ENCODE assay signal across 8 cellular contexts in genomic region chrX:23782863-23783568, GRCh38. TPM values are rescaled to one million over a fixed set of nuclear protein-coding genes. Genes with fewer than 3 reads are reported as not detected.
A peak's percentile ranks its signal among the peaks of the same experiment; 100 is the strongest.
DNase-seq lines count a peak whose midpoint lies in the region; ATAC-seq, FAIRE-seq and TF ChIP-seq lines count a peak whose summit lies in the region.

Gene SAT1 (plus strand): TSS chrX:23783173. CDS start chrX:23783352, 179 bp downstream.

- H3K27ac ChIP-seq in SU-DHL-6 (ENCODE audit: low read depth, low read length) = peak within 1 kb of the TSS; percentile 86
- H3K27ac ChIP-seq in pancreas = peak within 1 kb of the TSS; percentile 73 to 93 (median 84)
- peak within 1 kb of the TSS; percentile 94 to 95 for H3K27ac ChIP-seq in tibial artery

- H3K9ac ChIP-seq in SU-DHL-6 (ENCODE audit: low read length) = peak within 1 kb of the TSS; percentile 66

- H2AFZ ChIP-seq in SU-DHL-6 (ENCODE audit: low read depth, low read length, severe bottlenecking) = peak within 1 kb of the TSS; percentile 83

- TF ChIP-seq CTCF in GM12873 (IDR thresholded peaks at IDR 0.05; ENCODE audit: insufficient read depth, low read depth, low read length, missing control alignments) (peak; percentile 71), SU-DHL-6 (IDR thresholded peaks at IDR 0.05; ENCODE audit: insufficient read depth, low read length, poor library complexity, severe bottlenecking) (peak; percentile 61), pancreas (IDR thresholded peaks at IDR 0.05) (peak; percentile 53 to 67 (median 65)), tibial artery (IDR thresholded peaks at IDR 0.05) (peak; percentile 65 to 76)

- FAIRE-seq in pancreas (lab: Jason Lieb, UNC) = peak; percentile 43

- peaks cover 18% of the 10 kb centered on the region for H3K36me3 Mint-ChIP-seq in activated naive CD8-positive, alpha-beta T cell treated with anti-CD3 and anti-CD28 coated beads, Interleukin-2, amount 10 ng/mL, durations not matched to agents 7 days and 5 days

- peaks cover 11% of the 10 kb centered on the region for H3K36me3 ChIP-seq in SU-DHL-6 (ENCODE audit: low read length)
- H3K36me3 ChIP-seq in pancreas = no peaks in the 10 kb centered on the region
- H3K36me3 ChIP-seq in tibial artery = peaks cover 0 to 9% (median 9%) of the 10 kb centered on the region in 3 donors

- no peaks in the 10 kb centered on the region for H3K27me3 ChIP-seq in SU-DHL-6 (ENCODE audit: low read length)
- H3K27me3 ChIP-seq in pancreas = peaks cover 0 to 10% (median 0%) of the 10 kb centered on the region in 4 donors
- H3K27me3 ChIP-seq in tibial artery = no peaks in the 10 kb centered on the region

- POLR2A ChIA-PET in activated naive CD8-positive, alpha-beta T cell treated with anti-CD3 and anti-CD28 coated beads, Interleukin-2, amount 10 ng/mL, durations not matched to agents 7 days and 5 days (lab: Charles Lee) = interaction anchor here (0.5 to 4.7 kb wide), 18 partner anchors 10 to 271 kb away, joined by 3 to 59 read pairs (median 8); partner anchors contain the start of genes ACOT9, APOO, CXorf58 and KLHL15

- intact Hi-C loops in head of caudate nucleus (cut with DNase I) (loop anchor here (1.0 kb wide), 1 partner anchor 119 kb away; no protein-coding TSS in a partner anchor), pancreas (cut with DNase I) (loop anchor here in 1 of 3 donors (5.0 kb wide), 1 partner anchor 119 kb away; no protein-coding TSS in a partner anchor), tibial artery (cut with DNase I; ENCODE audit: low total_unique reads) (loop anchor here (2.0 kb wide), 1 partner anchor 118 kb away; no protein-coding TSS in a partner anchor)

- DNase-seq in NCI-H128 (lab: John Stamatoyannopoulos, UW; ENCODE audit: unreplicated experiment) (peak; percentile 91), head of caudate nucleus (peak; percentile 91 to 98 (median 95)), pancreas (peak; percentile 93 to 97 (median 95)), tibial artery (peak; percentile 94 to 97)
- peak; percentile 92 for DNase-seq in activated naive CD8-positive, alpha-beta T cell treated with anti-CD3 and anti-CD28 coated beads, Interleukin-2, amount 10 ng/mL, durations not matched to agents 7 days and 5 days

- no peaks in the 10 kb centered on the region for H4K20me1 ChIP-seq in SU-DHL-6 (ENCODE audit: low read depth, low read length)

- H3K4me3 ChIP-seq in SU-DHL-6 (ENCODE audit: insufficient read depth, low read length, poor library complexity, severe bottlenecking) (peak within 1 kb of the TSS; percentile 84), pancreas (peak within 1 kb of the TSS; percentile 30 to 67 (median 46)), tibial artery (peak within 1 kb of the TSS; percentile 72 to 80)

- WGBS in pancreas, 2 donors = 0 to 25% methylated on average over 54 to 55 of the region's 55 CpGs

- H3K9me3 ChIP-seq in SU-DHL-6 (ENCODE audit: insufficient read depth, low read length) = no peaks in the 10 kb centered on the region
- H3K9me3 ChIP-seq in pancreas = no peaks in the 10 kb centered on the region
- H3K9me3 ChIP-seq in tibial artery = no peaks in the 10 kb centered on the region

- H3K4me1 ChIP-seq in pancreas (no peaks in the 10 kb centered on the region), tibial artery (peaks cover 0 to 3% (median 0%) of the 10 kb centered on the region in 4 donors)

- no peaks in the 10 kb centered on the region for H3K27me3 Mint-ChIP-seq in activated naive CD8-positive, alpha-beta T cell treated with anti-CD3 and anti-CD28 coated beads, Interleukin-2, amount 10 ng/mL, durations not matched to agents 7 days and 5 days

- H3F3A ChIP-seq in SU-DHL-6 (ENCODE audit: insufficient read depth) = peaks cover 20% of the 10 kb centered on the region; the same call in 1 of the 2 replicates

- no peaks in the 10 kb centered on the region for H3K9me2 ChIP-seq in SU-DHL-6 (replicated peaks; ENCODE audit: insufficient read depth, low read length)

- peak within 1 kb of the TSS; percentile 97 for H3K27ac Mint-ChIP-seq in activated naive CD8-positive, alpha-beta T cell treated with anti-CD3 and anti-CD28 coated beads, Interleukin-2, amount 10 ng/mL, durations not matched to agents 7 days and 5 days

- peaks cover 8% of the 10 kb centered on the region; the same call in 1 of the 2 replicates for H3K79me2 ChIP-seq in SU-DHL-6 (ENCODE audit: insufficient read depth, low read length)

- H3K4me3 Mint-ChIP-seq in activated naive CD8-positive, alpha-beta T cell treated with anti-CD3 and anti-CD28 coated beads, Interleukin-2, amount 10 ng/mL, durations not matched to agents 7 days and 5 days = peak within 1 kb of the TSS; percentile 93

- no peaks in the 10 kb centered on the region for H3K9me3 Mint-ChIP-seq in activated naive CD8-positive, alpha-beta T cell treated with anti-CD3 and anti-CD28 coated beads, Interleukin-2, amount 10 ng/mL, durations not matched to agents 7 days and 5 days

- ATAC-seq in HG02759 (IDR thresholded peaks at IDR 0.05; ENCODE audit: unreplicated experiment) = peak; percentile 89
- peak; percentile 88 for ATAC-seq in activated naive CD8-positive, alpha-beta T cell treated with anti-CD3 and anti-CD28 coated beads, Interleukin-2, amount 10 ng/mL, durations not matched to agents 7 days and 5 days (ENCODE audit: low read depth)
- peak; percentile 91 to 97 (median 94) for ATAC-seq in pancreas

- peak within 1 kb of the TSS; percentile 99 for H3K4me2 ChIP-seq in SU-DHL-6 (ENCODE audit: low read depth, low read length, poor library complexity, severe bottlenecking)

- H3K4me1 Mint-ChIP-seq in activated naive CD8-positive, alpha-beta T cell treated with anti-CD3 and anti-CD28 coated beads, Interleukin-2, amount 10 ng/mL, durations not matched to agents 7 days and 5 days = peaks cover 28% of the 10 kb centered on the region

RNA-seq across cellular contexts. Expression of gene SAT1, which starts in this region (rescaled TPM):
- total RNA-seq in activated naive CD8-positive, alpha-beta T cell treated with anti-CD3 and anti-CD28 coated beads, Interleukin-2, amount 10 ng/mL, durations not matched to agents 7 days and 5 days = 100 to 1,000 TPM; 145 to 147 TPM
- 100 to 1,000 TPM in 2 of 6 donors, 10 to 100 TPM in 4; 51.1 to 376 (median 71.6) TPM for total RNA-seq in pancreas
- 100 to 1,000 TPM; 220 to 326 TPM for polyA plus RNA-seq in pancreas

Comparison
In these comparisons a context has a peak if more than half of its experiments do, and no peak if none do; other contexts are left out.
1. Peak in every context shown above with its lines: DNase-seq, ATAC-seq, H3K4me3 ChIP-seq and H3K27ac ChIP-seq.